ENCODE assay signal across 1 cellular context in genomic region chr7:106887376-106887775, GRCh38.
TF ChIP-seq lines count a peak whose summit lies in the region.

No MANE protein-coding gene starts in this region.

TF ChIP-seq in GM12878, 131 proteins besides CTCF, POLR2A, EP300 and RAD21 (continued from another document and continues in another):
- TF ChIP-seq ZNF592 (IDR thresholded peaks at IDR 0.05) (no peak), JUND (IDR thresholded peaks at IDR 0.05; ENCODE audit: low read depth, low read length) (no peak), PBX3 (IDR thresholded peaks at IDR 0.05; ENCODE audit: insufficient replicate concordance, low read depth, low read length) (no peak), RFX5 (IDR thresholded peaks at IDR 0.05; ENCODE audit: low read depth, low read length) (no peak), ESRRA (IDR thresholded peaks at IDR 0.05; ENCODE audit: low read length) (no peak), ZNF207 (IDR thresholded peaks at IDR 0.05; ENCODE audit: borderline replicate concordance) (no peak), STAT3 (IDR thresholded peaks at IDR 0.05; ENCODE audit: low read depth, low read length) (no peak), TCF3 (IDR thresholded peaks at IDR 0.05; ENCODE audit: borderline replicate concordance, insufficient read depth, low read depth, low read length) (no peak), TAF1 (IDR thresholded peaks at IDR 0.05; ENCODE audit: borderline replicate concordance, low read depth, low read length) (no peak), IRF4 (IDR thresholded peaks at IDR 0.05; ENCODE audit: low read depth, low read length) (0 out of 2 replicates have a peak, but pooled peaks have one; percentile 19), RUNX3 (IDR thresholded peaks at IDR 0.05; ENCODE audit: low read length) (peak; percentile 75), MEF2A (IDR thresholded peaks at IDR 0.05; ENCODE audit: insufficient read depth, low read depth, low read length) (peak; percentile 72), ZNF24 (IDR thresholded peaks at IDR 0.05) (no peak), PAX8 (IDR thresholded peaks at IDR 0.05) (no peak), NFYA (IDR thresholded peaks at IDR 0.05; ENCODE audit: borderline replicate concordance, low read depth, low read length) (no peak), PAX5 (IDR thresholded peaks at IDR 0.05; ENCODE audit: borderline replicate concordance, low read depth, low read length) (peak; percentile 46; the same call in 1 of the 2 replicates), SMARCA5 (IDR thresholded peaks at IDR 0.05) (no peak), IKZF2 (IDR thresholded peaks at IDR 0.05) (peak; percentile 46 to 59; a peak in 3 of 4 replicates), POLR2AphosphoS2 (IDR thresholded peaks at IDR 0.05; ENCODE audit: low read depth, low read length) (no peak), SUPT20H (IDR thresholded peaks at IDR 0.05; ENCODE audit: borderline replicate concordance, control insufficient read depth, low read depth, low read length) (no peak), GABPA (IDR thresholded peaks at IDR 0.05; ENCODE audit: low read depth) (no peak), ZBTB11 (CRISPR knock-in tag; IDR thresholded peaks at IDR 0.05) (no peak), CHD1 (IDR thresholded peaks at IDR 0.05; ENCODE audit: low read depth, low read length) (no peak), RBBP5 (conservative IDR thresholded peaks at IDR 0.05) (no peak), IKZF1 (conservative IDR thresholded peaks at IDR 0.05) (peak; percentile 22; the same call in 1 of the 2 replicates), JUNB (IDR thresholded peaks at IDR 0.05) (peak; percentile 39; the same call in 1 of the 2 replicates), ATF2 (IDR thresholded peaks at IDR 0.05; ENCODE audit: low read length) (peak; percentile 28; the same call in 1 of the 2 replicates), RB1 (IDR thresholded peaks at IDR 0.05; ENCODE audit: borderline replicate concordance) (no peak), WRNIP1 (IDR thresholded peaks at IDR 0.05; ENCODE audit: borderline replicate concordance, low read depth, low read length) (no peak), NFIC (IDR thresholded peaks at IDR 0.05; ENCODE audit: low read depth, low read length) (peak; percentile 64), CBX5 (IDR thresholded peaks at IDR 0.05; ENCODE audit: low read depth) (no peak)
- TF ChIP-seq, protein P1, sequence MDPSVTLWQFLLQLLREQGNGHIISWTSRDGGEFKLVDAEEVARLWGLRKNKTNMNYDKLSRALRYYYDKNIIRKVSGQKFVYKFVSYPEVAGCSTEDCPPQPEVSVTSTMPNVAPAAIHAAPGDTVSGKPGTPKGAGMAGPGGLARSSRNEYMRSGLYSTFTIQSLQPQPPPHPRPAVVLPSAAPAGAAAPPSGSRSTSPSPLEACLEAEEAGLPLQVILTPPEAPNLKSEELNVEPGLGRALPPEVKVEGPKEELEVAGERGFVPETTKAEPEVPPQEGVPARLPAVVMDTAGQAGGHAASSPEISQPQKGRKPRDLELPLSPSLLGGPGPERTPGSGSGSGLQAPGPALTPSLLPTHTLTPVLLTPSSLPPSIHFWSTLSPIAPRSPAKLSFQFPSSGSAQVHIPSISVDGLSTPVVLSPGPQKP (IDR thresholded peaks at IDR 0.05; ENCODE audit: low read depth, low read length) = no peak
- TF ChIP-seq, protein P2, sequence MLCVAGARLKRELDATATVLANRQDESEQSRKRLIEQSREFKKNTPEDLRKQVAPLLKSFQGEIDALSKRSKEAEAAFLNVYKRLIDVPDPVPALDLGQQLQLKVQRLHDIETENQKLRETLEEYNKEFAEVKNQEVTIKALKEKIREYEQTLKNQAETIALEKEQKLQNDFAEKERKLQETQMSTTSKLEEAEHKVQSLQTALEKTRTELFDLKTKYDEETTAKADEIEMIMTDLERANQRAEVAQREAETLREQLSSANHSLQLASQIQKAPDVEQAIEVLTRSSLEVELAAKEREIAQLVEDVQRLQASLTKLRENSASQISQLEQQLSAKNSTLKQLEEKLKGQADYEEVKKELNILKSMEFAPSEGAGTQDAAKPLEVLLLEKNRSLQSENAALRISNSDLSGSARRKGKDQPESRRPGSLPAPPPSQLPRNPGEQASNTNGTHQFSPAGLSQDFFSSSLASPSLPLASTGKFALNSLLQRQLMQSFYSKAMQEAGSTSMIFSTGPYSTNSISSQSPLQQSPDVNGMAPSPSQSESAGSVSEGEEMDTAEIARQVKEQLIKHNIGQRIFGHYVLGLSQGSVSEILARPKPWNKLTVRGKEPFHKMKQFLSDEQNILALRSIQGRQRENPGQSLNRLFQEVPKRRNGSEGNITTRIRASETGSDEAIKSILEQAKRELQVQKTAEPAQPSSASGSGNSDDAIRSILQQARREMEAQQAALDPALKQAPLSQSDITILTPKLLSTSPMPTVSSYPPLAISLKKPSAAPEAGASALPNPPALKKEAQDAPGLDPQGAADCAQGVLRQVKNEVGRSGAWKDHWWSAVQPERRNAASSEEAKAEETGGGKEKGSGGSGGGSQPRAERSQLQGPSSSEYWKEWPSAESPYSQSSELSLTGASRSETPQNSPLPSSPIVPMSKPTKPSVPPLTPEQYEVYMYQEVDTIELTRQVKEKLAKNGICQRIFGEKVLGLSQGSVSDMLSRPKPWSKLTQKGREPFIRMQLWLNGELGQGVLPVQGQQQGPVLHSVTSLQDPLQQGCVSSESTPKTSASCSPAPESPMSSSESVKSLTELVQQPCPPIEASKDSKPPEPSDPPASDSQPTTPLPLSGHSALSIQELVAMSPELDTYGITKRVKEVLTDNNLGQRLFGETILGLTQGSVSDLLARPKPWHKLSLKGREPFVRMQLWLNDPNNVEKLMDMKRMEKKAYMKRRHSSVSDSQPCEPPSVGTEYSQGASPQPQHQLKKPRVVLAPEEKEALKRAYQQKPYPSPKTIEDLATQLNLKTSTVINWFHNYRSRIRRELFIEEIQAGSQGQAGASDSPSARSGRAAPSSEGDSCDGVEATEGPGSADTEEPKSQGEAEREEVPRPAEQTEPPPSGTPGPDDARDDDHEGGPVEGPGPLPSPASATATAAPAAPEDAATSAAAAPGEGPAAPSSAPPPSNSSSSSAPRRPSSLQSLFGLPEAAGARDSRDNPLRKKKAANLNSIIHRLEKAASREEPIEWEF (IDR thresholded peaks at IDR 0.05; ENCODE audit: insufficient replicate concordance, low read depth, low read length) = no peak
- TF ChIP-seq, protein P3, sequence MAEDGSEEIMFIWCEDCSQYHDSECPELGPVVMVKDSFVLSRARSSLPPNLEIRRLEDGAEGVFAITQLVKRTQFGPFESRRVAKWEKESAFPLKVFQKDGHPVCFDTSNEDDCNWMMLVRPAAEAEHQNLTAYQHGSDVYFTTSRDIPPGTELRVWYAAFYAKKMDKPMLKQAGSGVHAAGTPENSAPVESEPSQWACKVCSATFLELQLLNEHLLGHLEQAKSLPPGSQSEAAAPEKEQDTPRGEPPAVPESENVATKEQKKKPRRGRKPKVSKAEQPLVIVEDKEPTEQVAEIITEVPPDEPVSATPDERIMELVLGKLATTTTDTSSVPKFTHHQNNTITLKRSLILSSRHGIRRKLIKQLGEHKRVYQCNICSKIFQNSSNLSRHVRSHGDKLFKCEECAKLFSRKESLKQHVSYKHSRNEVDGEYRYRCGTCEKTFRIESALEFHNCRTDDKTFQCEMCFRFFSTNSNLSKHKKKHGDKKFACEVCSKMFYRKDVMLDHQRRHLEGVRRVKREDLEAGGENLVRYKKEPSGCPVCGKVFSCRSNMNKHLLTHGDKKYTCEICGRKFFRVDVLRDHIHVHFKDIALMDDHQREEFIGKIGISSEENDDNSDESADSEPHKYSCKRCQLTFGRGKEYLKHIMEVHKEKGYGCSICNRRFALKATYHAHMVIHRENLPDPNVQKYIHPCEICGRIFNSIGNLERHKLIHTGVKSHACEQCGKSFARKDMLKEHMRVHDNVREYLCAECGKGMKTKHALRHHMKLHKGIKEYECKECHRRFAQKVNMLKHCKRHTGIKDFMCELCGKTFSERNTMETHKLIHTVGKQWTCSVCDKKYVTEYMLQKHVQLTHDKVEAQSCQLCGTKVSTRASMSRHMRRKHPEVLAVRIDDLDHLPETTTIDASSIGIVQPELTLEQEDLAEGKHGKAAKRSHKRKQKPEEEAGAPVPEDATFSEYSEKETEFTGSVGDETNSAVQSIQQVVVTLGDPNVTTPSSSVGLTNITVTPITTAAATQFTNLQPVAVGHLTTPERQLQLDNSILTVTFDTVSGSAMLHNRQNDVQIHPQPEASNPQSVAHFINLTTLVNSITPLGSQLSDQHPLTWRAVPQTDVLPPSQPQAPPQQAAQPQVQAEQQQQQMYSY (CRISPR knock-in tag; IDR thresholded peaks at IDR 0.05) = no peak
- TF ChIP-seq, protein P4, sequence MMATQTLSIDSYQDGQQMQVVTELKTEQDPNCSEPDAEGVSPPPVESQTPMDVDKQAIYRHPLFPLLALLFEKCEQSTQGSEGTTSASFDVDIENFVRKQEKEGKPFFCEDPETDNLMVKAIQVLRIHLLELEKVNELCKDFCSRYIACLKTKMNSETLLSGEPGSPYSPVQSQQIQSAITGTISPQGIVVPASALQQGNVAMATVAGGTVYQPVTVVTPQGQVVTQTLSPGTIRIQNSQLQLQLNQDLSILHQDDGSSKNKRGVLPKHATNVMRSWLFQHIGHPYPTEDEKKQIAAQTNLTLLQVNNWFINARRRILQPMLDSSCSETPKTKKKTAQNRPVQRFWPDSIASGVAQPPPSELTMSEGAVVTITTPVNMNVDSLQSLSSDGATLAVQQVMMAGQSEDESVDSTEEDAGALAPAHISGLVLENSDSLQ (IDR thresholded peaks at IDR 0.05) = no peak
